In genomic region chr15:28842226-28842625, GRCh38 we compare ENCODE assay signal across 16 cellular contexts. TPM values are rescaled to one million over a fixed set of nuclear protein-coding genes. Genes with fewer than 3 reads are reported as not detected.
"Had no signal": no experiment of that assay in that cellular context is flagged by ENCODE, and none has a peak within 500 bp of the region (broad histone marks: within the 10 kb centered on the region; RNA-seq: fewer than 3 reads in every experiment).

No MANE protein-coding gene starts in this region.

RNA-seq across cellular contexts. Expression of gene GOLGA6L7, which starts 6.2 kb away (rescaled TPM):
- total RNA-seq: naive thymus-derived CD4-positive, alpha-beta T cell; natural killer cell; occipital lobe; osteocyte; pancreas; posterior vena cava; pulmonary artery endothelial cell; right atrium auricular region; sciatic nerve; smooth muscle cell; spleen; suprapubic skin; transverse colon; upper lobe of right lung; urinary bladder; uterus had no signal
